In the genomic region with DNA sequence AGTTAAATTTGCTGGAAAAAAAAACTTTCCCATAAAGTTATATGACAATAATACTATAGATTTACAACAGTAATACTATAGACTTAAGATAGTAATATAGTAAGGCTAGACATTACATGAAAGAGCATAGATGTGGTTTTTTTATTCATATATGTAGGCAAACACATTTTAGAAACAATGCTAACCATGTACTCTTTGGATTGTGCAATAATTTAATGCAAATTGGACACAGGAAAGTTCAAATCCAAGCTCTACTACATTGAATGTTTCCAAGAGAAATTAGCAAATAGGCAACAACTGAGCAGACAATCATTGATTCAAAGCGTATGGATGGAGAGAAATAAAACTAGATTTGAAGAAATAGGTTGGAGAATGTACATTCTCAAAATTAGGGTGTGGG, we compare ENCODE assay signal across 11 cellular contexts.
"Had no signal": no experiment of that assay in that cellular context is flagged by ENCODE, and none has a peak within 500 bp of the region (broad histone marks: within the 10 kb centered on the region; RNA-seq: fewer than 3 reads in every experiment).

No MANE protein-coding gene starts in this region.

- H3K4me3 ChIP-seq: GM23248, GM23338, HAP-1 had no signal

- H3K9me3 ChIP-seq: HAP-1 had no signal

- ATAC-seq: GM23338, HCT116 had no signal

- FAIRE-seq: H1, H54 had no signal

- H3K4me1 ChIP-seq: HAP-1 had no signal

- H2AFZ ChIP-seq: GM23248, GM23338 had no signal

- H3K4me2 ChIP-seq: GM23338 had no signal

- DNase-seq: GOT3, H7, H9, HCEC 1CT, HFFc6 had no signal

- H3K27ac ChIP-seq: GM23248 had no signal

- H3K36me3 ChIP-seq: HAP-1 had no signal

- H3K9ac ChIP-seq: GM23248 had no signal
